ENCODE assay signal across 1 cellular context in genomic region chr4:127425202-127425845, GRCh38.
A peak's percentile ranks its signal among the peaks of the same experiment; 100 is the strongest.
TF ChIP-seq lines count a peak whose summit lies in the region.

No MANE protein-coding gene starts in this region.

TF ChIP-seq in K562, 482 proteins besides CTCF, POLR2A, EP300 and RAD21 (continued from another document):
- peak; percentile 58 for TF ChIP-seq MGA (IDR thresholded peaks at IDR 0.05)
TF ChIP-seq in K562: peak in this region for 3.
